ENCODE assay signal across 34 cellular contexts in the genomic region with DNA sequence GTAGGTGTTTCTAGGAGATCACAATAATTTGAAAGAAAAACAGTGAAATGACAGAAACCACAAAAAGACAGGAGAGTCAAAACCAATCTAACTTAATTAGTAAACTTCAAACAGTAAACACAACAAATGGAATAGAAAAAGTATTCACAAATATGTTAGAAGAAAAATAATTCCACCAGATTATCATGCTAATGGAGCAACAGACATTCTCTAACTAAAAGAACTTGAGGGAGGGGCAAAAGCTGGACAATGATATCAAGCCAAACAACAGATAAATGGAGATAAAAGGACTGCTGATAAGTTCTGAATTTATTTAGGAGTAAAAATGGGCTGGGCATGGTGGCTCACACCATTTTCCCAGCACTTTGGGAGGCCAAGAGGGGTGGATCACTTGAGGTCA.
"Had no signal": no experiment of that assay in that cellular context is flagged by ENCODE, and none has a peak within 500 bp of the region (broad histone marks: within the 10 kb centered on the region; RNA-seq: fewer than 3 reads in every experiment).

No MANE protein-coding gene starts in this region.

- H3K4me1 ChIP-seq: ascending aorta had no signal

- H3K4me3 ChIP-seq: ascending aorta, cardiac muscle cell had no signal

- H3K36me3 Mint-ChIP-seq: activated naive CD4-positive, alpha-beta T cell treated with anti-CD3 and anti-CD28 coated beads, Interleukin-2, amount 10 ng/mL, durations not matched to agents 7 days and 5 days; activated naive CD8-positive, alpha-beta T cell treated with anti-CD3 and anti-CD28 coated beads, Interleukin-2, amount 10 ng/mL, durations not matched to agents 7 days and 5 days had no signal

- H3K9me3 ChIP-seq: ascending aorta had no signal

- H3K4me1 Mint-ChIP-seq: activated naive CD8-positive, alpha-beta T cell treated with anti-CD3 and anti-CD28 coated beads, Interleukin-2, amount 10 ng/mL, durations not matched to agents 7 days and 5 days; activated naive CD8-positive, alpha-beta T cell treated with anti-CD3 and anti-CD28 coated beads, Interleukin-2, amount 50 U/mL, for 24 hours; brain had no signal

- DNase-seq: activated B cell treated with CpG ODN at 0.5 μM for 24 hours; activated CD4-positive, alpha-beta memory T cell treated with anti-CD3 and anti-CD28 coated beads for 36 hours; activated CD4-positive, alpha-beta T cell treated with anti-CD3 and anti-CD28 coated beads for 4 hours; activated CD4-positive, alpha-beta T cell treated with anti-CD3 and anti-CD28 coated beads, Interleukin-2, amount 10 ng/mL, durations not matched to agents 7 days and 5 days; activated CD4-positive, CD25-positive, alpha-beta regulatory T cell treated with anti-CD3 and anti-CD28 coated beads, Interleukin-2, amount 50 U/mL, for 72 hours; activated CD8-positive, alpha-beta memory T cell treated with anti-CD3 and anti-CD28 coated beads for 24 hours; activated CD8-positive, alpha-beta memory T cell treated with anti-CD3 and anti-CD28 coated beads, Interleukin-2, amount 10 ng/mL, durations not matched to agents 7 days and 5 days; activated CD8-positive, alpha-beta memory T cell treated with anti-CD3 and anti-CD28 coated beads, Interleukin-2, amount 50 U/mL, for 48 hours; activated CD8-positive, alpha-beta T cell treated with anti-CD3 and anti-CD28 coated beads, Interleukin-2, amount 10 ng/mL, durations not matched to agents 7 days and 5 days; activated effector memory CD4-positive, alpha-beta T cell treated with Interleukin-2 at 50 U/mL for 16 hours; activated gamma-delta T cell; activated naive CD4-positive, alpha-beta T cell treated with anti-CD3 and anti-CD28 coated beads, Interleukin-2, amount 10 ng/mL, durations not matched to agents 7 days and 5 days; activated naive CD4-positive, alpha-beta T cell treated with Interleukin-2 at 50 U/mL for 16 hours; activated naive CD8-positive, alpha-beta T cell treated with anti-CD3 and anti-CD28 coated beads, Interleukin-2, amount 10 ng/mL, durations not matched to agents 7 days and 5 days; activated naive CD8-positive, alpha-beta T cell treated with anti-CD3 and anti-CD28 coated beads, Interleukin-2, amount 50 U/mL, for 24 hours; activated T-cell treated with anti-CD3 and anti-CD28 coated beads, Interleukin-2, amount 50 U/mL, for 24 hours; activated T-cell treated with anti-CD3 and anti-CD28 coated beads, Interleukin-2, amount 50 U/mL, for 48 hours; amygdala; anterior cingulate cortex; central memory CD4-positive, alpha-beta T cell; T-helper 1 cell; T-helper 2 cell; T-helper 9 cell had no signal

- H3K27ac Mint-ChIP-seq: activated B cell treated with CpG ODN at 0.5 μM for 24 hours; activated CD4-positive, alpha-beta memory T cell treated with anti-CD3 and anti-CD28 coated beads for 36 hours; activated CD4-positive, alpha-beta T cell treated with anti-CD3 and anti-CD28 coated beads, Interleukin-2, amount 10 ng/mL, durations not matched to agents 7 days and 5 days; activated CD8-positive, alpha-beta memory T cell treated with anti-CD3 and anti-CD28 coated beads, Interleukin-2, amount 10 ng/mL, durations not matched to agents 7 days and 5 days; activated CD8-positive, alpha-beta T cell treated with anti-CD3 and anti-CD28 coated beads, Interleukin-2, amount 10 ng/mL, durations not matched to agents 7 days and 5 days; activated naive CD4-positive, alpha-beta T cell treated with anti-CD3 and anti-CD28 coated beads, Interleukin-2, amount 10 ng/mL, durations not matched to agents 7 days and 5 days; activated naive CD4-positive, alpha-beta T cell treated with anti-CD3 and anti-CD28 coated beads, Interleukin-2, amount 50 U/mL, for 24 hours; activated naive CD8-positive, alpha-beta T cell; activated naive CD8-positive, alpha-beta T cell treated with anti-CD3 and anti-CD28 coated beads, Interleukin-2, amount 10 ng/mL, durations not matched to agents 7 days and 5 days; activated naive CD8-positive, alpha-beta T cell treated with anti-CD3 and anti-CD28 coated beads, Interleukin-2, amount 50 U/mL, for 24 hours; activated T-cell treated with anti-CD3 and anti-CD28 coated beads, Interleukin-2, amount 50 U/mL, for 24 hours; activated T-helper 2 cell treated with anti-CD3 and anti-CD28 coated beads, Interferon-gamma antibody, Interleukin-2, Interleukin-4, amounts not matched to agents 10 μg/mL and 5 μg/mL and 100 μg/mL, durations not matched to agents 14 hours and 24 hours and 36 hours; brain; T-helper 1 cell treated with Interleukin-12 subunit alpha and Interleukin-12 subunit beta and Interleukin-4 antibody, amounts not matched to agents 30 μg/mL and 1 μg/mL, for 36 hours; T-helper 2 cell treated with Interferon-gamma antibody and Interleukin-4, amounts not matched to agents 5 μg/mL and 100 μg/mL, for 36 hours had no signal

- FAIRE-seq: bronchial epithelial cell, TTC549 had no signal

- H3K27me3 ChIP-seq: ascending aorta, cardiac muscle cell had no signal

- H3K4me3 Mint-ChIP-seq: activated B cell treated with CpG ODN at 0.5 μM for 24 hours; activated CD4-positive, alpha-beta memory T cell treated with anti-CD3 and anti-CD28 coated beads for 36 hours; activated CD4-positive, alpha-beta T cell treated with anti-CD3 and anti-CD28 coated beads, Interleukin-2, amount 10 ng/mL, durations not matched to agents 7 days and 5 days; activated CD8-positive, alpha-beta memory T cell treated with anti-CD3 and anti-CD28 coated beads, Interleukin-2, amount 10 ng/mL, durations not matched to agents 7 days and 5 days; activated CD8-positive, alpha-beta T cell treated with anti-CD3 and anti-CD28 coated beads, Interleukin-2, amount 10 ng/mL, durations not matched to agents 7 days and 5 days; activated naive CD4-positive, alpha-beta T cell treated with anti-CD3 and anti-CD28 coated beads, Interleukin-2, amount 10 ng/mL, durations not matched to agents 7 days and 5 days; activated naive CD4-positive, alpha-beta T cell treated with anti-CD3 and anti-CD28 coated beads, Interleukin-2, amount 50 U/mL, for 24 hours; activated naive CD8-positive, alpha-beta T cell; activated naive CD8-positive, alpha-beta T cell treated with anti-CD3 and anti-CD28 coated beads, Interleukin-2, amount 10 ng/mL, durations not matched to agents 7 days and 5 days; activated naive CD8-positive, alpha-beta T cell treated with anti-CD3 and anti-CD28 coated beads, Interleukin-2, amount 50 U/mL, for 24 hours; activated T-cell treated with anti-CD3 and anti-CD28 coated beads, Interleukin-2, amount 50 U/mL, for 24 hours; brain; T-helper 1 cell treated with Interleukin-12 subunit alpha and Interleukin-12 subunit beta and Interleukin-4 antibody, amounts not matched to agents 30 μg/mL and 1 μg/mL, for 36 hours; T-helper 2 cell treated with Interferon-gamma antibody and Interleukin-4, amounts not matched to agents 5 μg/mL and 100 μg/mL, for 36 hours had no signal

- H3K9me3 Mint-ChIP-seq: activated naive CD4-positive, alpha-beta T cell treated with anti-CD3 and anti-CD28 coated beads, Interleukin-2, amount 10 ng/mL, durations not matched to agents 7 days and 5 days; activated T-helper 2 cell treated with anti-CD3 and anti-CD28 coated beads, Interferon-gamma antibody, Interleukin-2, Interleukin-4, amounts not matched to agents 10 μg/mL and 5 μg/mL and 100 μg/mL, durations not matched to agents 14 hours and 24 hours and 36 hours; T-helper 1 cell treated with Interleukin-12 subunit alpha and Interleukin-12 subunit beta and Interleukin-4 antibody, amounts not matched to agents 30 μg/mL and 1 μg/mL, for 36 hours; T-helper 2 cell treated with Interferon-gamma antibody and Interleukin-4, amounts not matched to agents 5 μg/mL and 100 μg/mL, for 36 hours had no signal

- ATAC-seq: activated CD8-positive, alpha-beta memory T cell treated with anti-CD3 and anti-CD28 coated beads, Interleukin-2, amount 10 ng/mL, durations not matched to agents 7 days and 5 days; activated CD8-positive, alpha-beta T cell treated with anti-CD3 and anti-CD28 coated beads, Interleukin-2, amount 10 ng/mL, durations not matched to agents 7 days and 5 days; activated naive CD8-positive, alpha-beta T cell treated with anti-CD3 and anti-CD28 coated beads, Interleukin-2, amount 50 U/mL, for 24 hours had no signal

- H3K36me3 ChIP-seq: ascending aorta, cardiac muscle cell had no signal

- H3K27me3 Mint-ChIP-seq: activated CD4-positive, alpha-beta memory T cell treated with anti-CD3 and anti-CD28 coated beads for 36 hours; activated CD4-positive, alpha-beta T cell treated with anti-CD3 and anti-CD28 coated beads, Interleukin-2, amount 10 ng/mL, durations not matched to agents 7 days and 5 days; activated CD8-positive, alpha-beta memory T cell treated with anti-CD3 and anti-CD28 coated beads, Interleukin-2, amount 10 ng/mL, durations not matched to agents 7 days and 5 days; activated naive CD4-positive, alpha-beta T cell treated with anti-CD3 and anti-CD28 coated beads, Interleukin-2, amount 10 ng/mL, durations not matched to agents 7 days and 5 days; activated naive CD4-positive, alpha-beta T cell treated with anti-CD3 and anti-CD28 coated beads, Interleukin-2, amount 50 U/mL, for 24 hours; activated naive CD8-positive, alpha-beta T cell; activated naive CD8-positive, alpha-beta T cell treated with anti-CD3 and anti-CD28 coated beads, Interleukin-2, amount 10 ng/mL, durations not matched to agents 7 days and 5 days; activated naive CD8-positive, alpha-beta T cell treated with anti-CD3 and anti-CD28 coated beads, Interleukin-2, amount 50 U/mL, for 24 hours; activated T-cell treated with anti-CD3 and anti-CD28 coated beads, Interleukin-2, amount 50 U/mL, for 24 hours; brain had no signal

- H3K27ac ChIP-seq: ascending aorta, cardiac muscle cell, VCaP had no signal
